Comparison of ENCODE assay signal across 16 cellular contexts in genomic region chr1:220521755-220522154, GRCh38. TPM values are rescaled to one million over a fixed set of nuclear protein-coding genes. Genes with fewer than 3 reads are reported as not detected.
DNase-seq lines count a peak whose midpoint lies in the region; ATAC-seq and TF ChIP-seq lines count a peak whose summit lies in the region.
"Had no signal": no experiment of that assay in that cellular context is flagged by ENCODE, and none has a peak within 500 bp of the region (broad histone marks: within the 10 kb centered on the region; RNA-seq: fewer than 3 reads in every experiment).

No MANE protein-coding gene starts in this region.

- no peak for ATAC-seq in Right ventricle myocardium superior (ENCODE audit: poor library complexity)
- ATAC-seq: naive thymus-derived CD8-positive, alpha-beta T cell; WTC11 had no signal

- POLR2A ChIA-PET in HEK293T (lab: Yijun Ruan, JAX), result no interaction called here

- intact Hi-C loops in Right ventricle myocardium superior (cut with DNase I), result loop anchor here (10.0 kb wide), 1 partner anchor 227 kb away; no protein-coding TSS in a partner anchor

- peak overlapping the region; percentile 19 for H3K27ac ChIP-seq in epithelial cell of prostate

- peak; percentile 95 for DNase-seq in DMS153 treated with DMSO at 0.1 percent for 48 hours (lab: John Stamatoyannopoulos, UW; ENCODE audit: unreplicated experiment)
- peak; percentile 32 for DNase-seq in NCI-H128 (lab: John Stamatoyannopoulos, UW; ENCODE audit: unreplicated experiment)
- peak; percentile 52 for DNase-seq in NCI-H345 (lab: John Stamatoyannopoulos, UW)
- DNase-seq in epithelial cell of prostate (ENCODE audit: low read depth, low spot score), result peak; percentile 55
- no peak for DNase-seq in H4 (ENCODE audit: low spot score)
- no peak for DNase-seq in Right ventricle myocardium superior
- no peak for DNase-seq in kidney glomerular epithelial cell (lab: John Stamatoyannopoulos, UW)
- no peak for DNase-seq in HEK293T (ENCODE audit: extremely low spot score)
- DNase-seq: activated naive CD8-positive, alpha-beta T cell treated with anti-CD3 and anti-CD28 coated beads for 36 hours; dermis blood vessel endothelial cell; GF-D8; MV-4-11; naive thymus-derived CD8-positive, alpha-beta T cell; stimulated activated CD4-positive, alpha-beta T cell treated with anti-CD3 and anti-CD28 coated beads, Interleukin-2, amount 100 ng/mL, for 24 hours had no signal

- CTCF ChIA-PET in HEK293T (lab: Yijun Ruan, JAX), result interaction anchor here (0.6 kb wide), 2 partner anchors 206 to 1055 kb away, joined by 3 read pairs; no protein-coding TSS in a partner anchor

TF ChIP-seq in HEK293T, 16 proteins besides CTCF, POLR2A, EP300 and RAD21:
- TF ChIP-seq BHLHE40 (IDR thresholded peaks at IDR 0.05; ENCODE audit: borderline replicate concordance) (no peak), ELF4 (IDR thresholded peaks at IDR 0.05) (no peak), ARNT (IDR thresholded peaks at IDR 0.05) (no peak), SUZ12 (IDR thresholded peaks at IDR 0.05) (no peak), SP1 (IDR thresholded peaks at IDR 0.05) (no peak), TARDBP (IDR thresholded peaks at IDR 0.05) (no peak), ZNF384 (IDR thresholded peaks at IDR 0.05) (no peak), L3MBTL2 (conservative IDR thresholded peaks at IDR 0.05) (no peak), CTBP1 (IDR thresholded peaks at IDR 0.05; ENCODE audit: borderline replicate concordance) (no peak), LEF1 (IDR thresholded peaks at IDR 0.05; ENCODE audit: borderline replicate concordance) (no peak), NFRKB (IDR thresholded peaks at IDR 0.05) (no peak), FOXK2 (IDR thresholded peaks at IDR 0.05) (no peak), HDGF (IDR thresholded peaks at IDR 0.05; ENCODE audit: borderline replicate concordance) (no peak), FOXA1 (IDR thresholded peaks at IDR 0.05) (no peak), FOXM1 (IDR thresholded peaks at IDR 0.05; ENCODE audit: borderline replicate concordance) (no peak)
- TF ChIP-seq, protein P1, sequence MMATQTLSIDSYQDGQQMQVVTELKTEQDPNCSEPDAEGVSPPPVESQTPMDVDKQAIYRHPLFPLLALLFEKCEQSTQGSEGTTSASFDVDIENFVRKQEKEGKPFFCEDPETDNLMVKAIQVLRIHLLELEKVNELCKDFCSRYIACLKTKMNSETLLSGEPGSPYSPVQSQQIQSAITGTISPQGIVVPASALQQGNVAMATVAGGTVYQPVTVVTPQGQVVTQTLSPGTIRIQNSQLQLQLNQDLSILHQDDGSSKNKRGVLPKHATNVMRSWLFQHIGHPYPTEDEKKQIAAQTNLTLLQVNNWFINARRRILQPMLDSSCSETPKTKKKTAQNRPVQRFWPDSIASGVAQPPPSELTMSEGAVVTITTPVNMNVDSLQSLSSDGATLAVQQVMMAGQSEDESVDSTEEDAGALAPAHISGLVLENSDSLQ (IDR thresholded peaks at IDR 0.05), result no peak

RNA-seq across cellular contexts. Expression of gene MARK1, which starts 6.2 kb away (rescaled TPM):
- total RNA-seq in H4 (2014; rRNA removed; shearing (Covaris generic)), result 3.8 and 4.0 TPM in 2 replicates
- 13.7 TPM for total RNA-seq in Right ventricle myocardium superior
- total RNA-seq: activated naive CD8-positive, alpha-beta T cell treated with anti-CD3 and anti-CD28 coated beads for 36 hours; activated T-helper 1 cell treated with anti-CD3 and anti-CD28 coated beads, Interleukin-12 subunit alpha, Interleukin-12 subunit beta, Interleukin-2, Interleukin-4 antibody, amounts not matched to agents 30 ng/mL and 10 ng/mL and 1 ng/mL, durations not matched to agents 14 hours and 24 hours and 36 hours; naive thymus-derived CD8-positive, alpha-beta T cell had no signal

Comparison
In these comparisons a context has a peak if more than half of its experiments do, and no peak if none do; other contexts are left out.
1. DNase-seq: peak in DMS153 treated with DMSO at 0.1 percent for 48 hours (single experiment), NCI-H128 (single experiment), NCI-H345 (single experiment) and epithelial cell of prostate (single experiment); none in H4 (single experiment), Right ventricle myocardium superior (single experiment), kidney glomerular epithelial cell (single experiment) and HEK293T (single experiment).